In genomic region chr17:48593840-48594411, GRCh38 we compare ENCODE assay signal across 1 cellular context.
TF ChIP-seq lines count a peak whose summit lies in the region.

No MANE protein-coding gene starts in this region.

TF ChIP-seq in GM12878, 131 proteins besides CTCF, POLR2A, EP300 and RAD21 (continues in another document):
- TF ChIP-seq ZNF24 (IDR thresholded peaks at IDR 0.05) = 0 out of 2 replicates have a peak, but pooled peaks have one; percentile 13
- TF ChIP-seq SMAD1 (IDR thresholded peaks at IDR 0.05; ENCODE audit: low read depth, partially characterized antibody) = no peak
- no peak for TF ChIP-seq FOS (IDR thresholded peaks at IDR 0.05; ENCODE audit: borderline replicate concordance, extremely low read depth, insufficient read length)
- no peak for TF ChIP-seq GATAD2B (conservative IDR thresholded peaks at IDR 0.05; ENCODE audit: low read depth)
- TF ChIP-seq PBX3 (IDR thresholded peaks at IDR 0.05; ENCODE audit: insufficient replicate concordance, low read depth, low read length) = no peak
- TF ChIP-seq, protein P1, sequence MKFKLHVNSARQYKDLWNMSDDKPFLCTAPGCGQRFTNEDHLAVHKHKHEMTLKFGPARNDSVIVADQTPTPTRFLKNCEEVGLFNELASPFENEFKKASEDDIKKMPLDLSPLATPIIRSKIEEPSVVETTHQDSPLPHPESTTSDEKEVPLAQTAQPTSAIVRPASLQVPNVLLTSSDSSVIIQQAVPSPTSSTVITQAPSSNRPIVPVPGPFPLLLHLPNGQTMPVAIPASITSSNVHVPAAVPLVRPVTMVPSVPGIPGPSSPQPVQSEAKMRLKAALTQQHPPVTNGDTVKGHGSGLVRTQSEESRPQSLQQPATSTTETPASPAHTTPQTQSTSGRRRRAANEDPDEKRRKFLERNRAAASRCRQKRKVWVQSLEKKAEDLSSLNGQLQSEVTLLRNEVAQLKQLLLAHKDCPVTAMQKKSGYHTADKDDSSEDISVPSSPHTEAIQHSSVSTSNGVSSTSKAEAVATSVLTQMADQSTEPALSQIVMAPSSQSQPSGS (IDR thresholded peaks at IDR 0.05; ENCODE audit: low read length) = no peak
- no peak for TF ChIP-seq PKNOX1 (IDR thresholded peaks at IDR 0.05)
- no peak for TF ChIP-seq POLR2AphosphoS5 (IDR thresholded peaks at IDR 0.05; ENCODE audit: low read length)
- no peak for TF ChIP-seq NR2C2 (IDR thresholded peaks at IDR 0.05; ENCODE audit: borderline replicate concordance, control insufficient read depth, insufficient read length, low read depth)
- TF ChIP-seq YY1 (IDR thresholded peaks at IDR 0.05; ENCODE audit: low read depth, low read length) = peak; percentile 96
- no peak for TF ChIP-seq ZBTB33 (IDR thresholded peaks at IDR 0.05)
- peak; percentile 53; the same call in 1 of the 2 replicates for TF ChIP-seq RB1 (IDR thresholded peaks at IDR 0.05; ENCODE audit: borderline replicate concordance)
- peak; percentile 21; the same call in 1 of the 2 replicates for TF ChIP-seq ZNF207 (IDR thresholded peaks at IDR 0.05; ENCODE audit: borderline replicate concordance)
- no peak for TF ChIP-seq SIN3A (IDR thresholded peaks at IDR 0.05; ENCODE audit: low read depth, low read length)
- TF ChIP-seq, protein P2, sequence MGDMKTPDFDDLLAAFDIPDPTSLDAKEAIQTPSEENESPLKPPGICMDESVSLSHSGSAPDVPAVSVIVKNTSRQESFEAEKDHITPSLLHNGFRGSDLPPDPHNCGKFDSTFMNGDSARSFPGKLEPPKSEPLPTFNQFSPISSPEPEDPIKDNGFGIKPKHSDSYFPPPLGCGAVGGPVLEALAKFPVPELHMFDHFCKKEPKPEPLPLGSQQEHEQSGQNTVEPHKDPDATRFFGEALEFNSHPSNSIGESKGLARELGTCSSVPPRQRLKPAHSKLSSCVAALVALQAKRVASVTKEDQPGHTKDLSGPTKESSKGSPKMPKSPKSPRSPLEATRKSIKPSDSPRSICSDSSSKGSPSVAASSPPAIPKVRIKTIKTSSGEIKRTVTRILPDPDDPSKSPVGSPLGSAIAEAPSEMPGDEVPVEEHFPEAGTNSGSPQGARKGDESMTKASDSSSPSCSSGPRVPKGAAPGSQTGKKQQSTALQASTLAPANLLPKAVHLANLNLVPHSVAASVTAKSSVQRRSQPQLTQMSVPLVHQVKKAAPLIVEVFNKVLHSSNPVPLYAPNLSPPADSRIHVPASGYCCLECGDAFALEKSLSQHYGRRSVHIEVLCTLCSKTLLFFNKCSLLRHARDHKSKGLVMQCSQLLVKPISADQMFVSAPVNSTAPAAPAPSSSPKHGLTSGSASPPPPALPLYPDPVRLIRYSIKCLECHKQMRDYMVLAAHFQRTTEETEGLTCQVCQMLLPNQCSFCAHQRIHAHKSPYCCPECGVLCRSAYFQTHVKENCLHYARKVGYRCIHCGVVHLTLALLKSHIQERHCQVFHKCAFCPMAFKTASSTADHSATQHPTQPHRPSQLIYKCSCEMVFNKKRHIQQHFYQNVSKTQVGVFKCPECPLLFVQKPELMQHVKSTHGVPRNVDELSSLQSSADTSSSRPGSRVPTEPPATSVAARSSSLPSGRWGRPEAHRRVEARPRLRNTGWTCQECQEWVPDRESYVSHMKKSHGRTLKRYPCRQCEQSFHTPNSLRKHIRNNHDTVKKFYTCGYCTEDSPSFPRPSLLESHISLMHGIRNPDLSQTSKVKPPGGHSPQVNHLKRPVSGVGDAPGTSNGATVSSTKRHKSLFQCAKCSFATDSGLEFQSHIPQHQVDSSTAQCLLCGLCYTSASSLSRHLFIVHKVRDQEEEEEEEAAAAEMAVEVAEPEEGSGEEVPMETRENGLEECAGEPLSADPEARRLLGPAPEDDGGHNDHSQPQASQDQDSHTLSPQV (IDR thresholded peaks at IDR 0.05) = 0 out of 2 replicates have a peak, but pooled peaks have one; percentile 56
- no peak for TF ChIP-seq STAT3 (IDR thresholded peaks at IDR 0.05; ENCODE audit: low read depth, low read length)
- no peak for TF ChIP-seq CUX1 (IDR thresholded peaks at IDR 0.05; ENCODE audit: insufficient replicate concordance, low read depth, low read length)
- 0 out of 2 replicates have a peak, but pooled peaks have one; percentile 23 for TF ChIP-seq IRF4 (IDR thresholded peaks at IDR 0.05; ENCODE audit: low read depth, low read length)
- no peak for TF ChIP-seq SUZ12 (IDR thresholded peaks at IDR 0.05; ENCODE audit: unreplicated experiment)
- TF ChIP-seq, protein P3, sequence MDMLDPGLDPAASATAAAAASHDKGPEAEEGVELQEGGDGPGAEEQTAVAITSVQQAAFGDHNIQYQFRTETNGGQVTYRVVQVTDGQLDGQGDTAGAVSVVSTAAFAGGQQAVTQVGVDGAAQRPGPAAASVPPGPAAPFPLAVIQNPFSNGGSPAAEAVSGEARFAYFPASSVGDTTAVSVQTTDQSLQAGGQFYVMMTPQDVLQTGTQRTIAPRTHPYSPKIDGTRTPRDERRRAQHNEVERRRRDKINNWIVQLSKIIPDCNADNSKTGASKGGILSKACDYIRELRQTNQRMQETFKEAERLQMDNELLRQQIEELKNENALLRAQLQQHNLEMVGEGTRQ (IDR thresholded peaks at IDR 0.05; ENCODE audit: borderline replicate concordance, low read depth, low read length) = no peak
- 0 out of 2 replicates have a peak, but pooled peaks have one; percentile 20 for TF ChIP-seq CREM (IDR thresholded peaks at IDR 0.05; ENCODE audit: low read depth)
- no peak; the same call in 1 of the 2 replicates for TF ChIP-seq MAX (IDR thresholded peaks at IDR 0.05; ENCODE audit: low read depth, low read length)
- no peak for TF ChIP-seq TCF12 (IDR thresholded peaks at IDR 0.05; ENCODE audit: low read depth, low read length)
- no peak for TF ChIP-seq EZH2 (IDR thresholded peaks at IDR 0.05; ENCODE audit: borderline replicate concordance, control insufficient read depth, low read depth, low read length)
- TF ChIP-seq CBX5 (IDR thresholded peaks at IDR 0.05; ENCODE audit: low read depth) = no peak
- TF ChIP-seq HDAC6 (IDR thresholded peaks at IDR 0.05; ENCODE audit: unreplicated experiment) = no peak
- no peak for TF ChIP-seq HCFC1 (IDR thresholded peaks at IDR 0.05; ENCODE audit: low read length)
- TF ChIP-seq SPI1 (IDR thresholded peaks at IDR 0.05; ENCODE audit: borderline replicate concordance, insufficient read depth, low read depth, low read length) = peak; percentile 68; the same call in 1 of the 2 replicates
- TF ChIP-seq, protein P4, sequence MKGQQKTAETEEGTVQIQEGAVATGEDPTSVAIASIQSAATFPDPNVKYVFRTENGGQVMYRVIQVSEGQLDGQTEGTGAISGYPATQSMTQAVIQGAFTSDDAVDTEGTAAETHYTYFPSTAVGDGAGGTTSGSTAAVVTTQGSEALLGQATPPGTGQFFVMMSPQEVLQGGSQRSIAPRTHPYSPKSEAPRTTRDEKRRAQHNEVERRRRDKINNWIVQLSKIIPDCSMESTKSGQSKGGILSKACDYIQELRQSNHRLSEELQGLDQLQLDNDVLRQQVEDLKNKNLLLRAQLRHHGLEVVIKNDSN (IDR thresholded peaks at IDR 0.05; ENCODE audit: borderline replicate concordance, extremely low read length, insufficient read depth, low read depth, low read length) = no peak
- TF ChIP-seq ATF3 (IDR thresholded peaks at IDR 0.05; ENCODE audit: borderline replicate concordance, extremely low read depth, low read depth, low read length) = no peak
- no peak for TF ChIP-seq SRF (IDR thresholded peaks at IDR 0.05; ENCODE audit: low read depth in 2 of 2, low read length in 2 of 2)
- no peak for TF ChIP-seq HDAC2 (IDR thresholded peaks at IDR 0.05)
- TF ChIP-seq TAF1 (IDR thresholded peaks at IDR 0.05; ENCODE audit: borderline replicate concordance, low read depth, low read length) = no peak
- TF ChIP-seq MTA2 (IDR thresholded peaks at IDR 0.05; ENCODE audit: low read depth) = no peak
- no peak for TF ChIP-seq DPF2 (IDR thresholded peaks at IDR 0.05)
- TF ChIP-seq RFX5 (IDR thresholded peaks at IDR 0.05; ENCODE audit: low read depth, low read length) = no peak
- TF ChIP-seq, protein P5, sequence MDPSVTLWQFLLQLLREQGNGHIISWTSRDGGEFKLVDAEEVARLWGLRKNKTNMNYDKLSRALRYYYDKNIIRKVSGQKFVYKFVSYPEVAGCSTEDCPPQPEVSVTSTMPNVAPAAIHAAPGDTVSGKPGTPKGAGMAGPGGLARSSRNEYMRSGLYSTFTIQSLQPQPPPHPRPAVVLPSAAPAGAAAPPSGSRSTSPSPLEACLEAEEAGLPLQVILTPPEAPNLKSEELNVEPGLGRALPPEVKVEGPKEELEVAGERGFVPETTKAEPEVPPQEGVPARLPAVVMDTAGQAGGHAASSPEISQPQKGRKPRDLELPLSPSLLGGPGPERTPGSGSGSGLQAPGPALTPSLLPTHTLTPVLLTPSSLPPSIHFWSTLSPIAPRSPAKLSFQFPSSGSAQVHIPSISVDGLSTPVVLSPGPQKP (IDR thresholded peaks at IDR 0.05; ENCODE audit: low read depth, low read length) = no peak
- 0 out of 2 replicates have a peak, but pooled peaks have one; percentile 11 for TF ChIP-seq CREB1 (IDR thresholded peaks at IDR 0.05; ENCODE audit: low read depth)
- TF ChIP-seq YBX1 (IDR thresholded peaks at IDR 0.05) = no peak
